ENCODE assay signal across 14 cellular contexts in the genomic region with DNA sequence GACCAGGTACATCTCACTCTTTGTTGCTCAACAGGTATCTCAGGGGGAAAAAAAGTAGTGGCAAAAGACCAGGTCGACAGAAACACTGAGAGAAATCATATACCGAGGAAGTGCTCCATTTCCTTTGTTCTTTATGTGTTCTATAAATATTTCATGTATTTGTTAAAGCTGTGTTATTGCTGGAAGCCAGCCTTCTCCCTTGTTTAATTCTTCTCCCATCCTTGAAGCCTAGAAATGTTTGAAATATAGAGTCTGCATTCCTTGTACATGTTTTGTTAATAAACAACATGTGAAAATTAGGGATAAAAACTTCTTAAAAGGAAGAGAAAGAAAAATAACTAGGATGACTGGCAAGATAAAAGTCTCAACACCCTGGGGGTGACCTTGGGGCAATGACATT.
"Had no signal": no experiment of that assay in that cellular context is flagged by ENCODE, and none has a peak within 500 bp of the region (broad histone marks: within the 10 kb centered on the region; RNA-seq: fewer than 3 reads in every experiment).

No MANE protein-coding gene starts in this region.

- DNase-seq: activated CD4-positive, alpha-beta T cell treated with anti-CD3 and anti-CD28 coated beads for 1 hour; activated CD4-positive, alpha-beta T cell treated with anti-CD3 and anti-CD28 coated beads, Interleukin-2, amount 50 U/mL, for 48 hours; activated gamma-delta T cell; activated naive CD8-positive, alpha-beta T cell treated with anti-CD3 and anti-CD28 coated beads for 36 hours; activated T-cell treated with anti-CD3 and anti-CD28 coated beads, Interleukin-2, amount 50 U/mL, for 48 hours; anterior cingulate cortex; effector CD4-positive, alpha-beta T cell; left cardiac atrium; mucosa of descending colon; naive thymus-derived CD8-positive, alpha-beta T cell; stimulated activated CD4-positive, alpha-beta T cell treated with anti-CD3 and anti-CD28 coated beads, Interleukin-2, amount 100 ng/mL, for 48 hours; stimulated activated naive CD4-positive, alpha-beta T cell treated with Interleukin-2 at 50 U/mL for 16 hours; trophoblast cell had no signal

- H3K27ac Mint-ChIP-seq: activated naive CD8-positive, alpha-beta T cell treated with anti-CD3 and anti-CD28 coated beads for 36 hours; naive thymus-derived CD8-positive, alpha-beta T cell had no signal

- H3K9me3 Mint-ChIP-seq: activated naive CD8-positive, alpha-beta T cell treated with anti-CD3 and anti-CD28 coated beads for 36 hours had no signal

- H3K4me1 Mint-ChIP-seq: activated naive CD8-positive, alpha-beta T cell treated with anti-CD3 and anti-CD28 coated beads for 36 hours; naive thymus-derived CD8-positive, alpha-beta T cell had no signal

- H3K27me3 Mint-ChIP-seq: activated naive CD8-positive, alpha-beta T cell treated with anti-CD3 and anti-CD28 coated beads for 36 hours had no signal

- H3K9me3 ChIP-seq: mucosa of descending colon had no signal

- ATAC-seq: left cardiac atrium; mucosa of descending colon; naive thymus-derived CD8-positive, alpha-beta T cell had no signal

- H3K36me3 Mint-ChIP-seq: activated naive CD8-positive, alpha-beta T cell treated with anti-CD3 and anti-CD28 coated beads for 36 hours; naive thymus-derived CD8-positive, alpha-beta T cell had no signal

- H3K4me3 ChIP-seq: lung, mucosa of descending colon had no signal

- H3K4me3 Mint-ChIP-seq: activated naive CD8-positive, alpha-beta T cell treated with anti-CD3 and anti-CD28 coated beads for 36 hours; naive thymus-derived CD8-positive, alpha-beta T cell had no signal
